Comparison of ENCODE assay signal across 8 cellular contexts in genomic region chr17:35947156-35947585, GRCh38. TPM values are rescaled to one million over a fixed set of nuclear protein-coding genes. Genes with fewer than 3 reads are reported as not detected.
DNase-seq lines count a peak whose midpoint lies in the region; ATAC-seq and TF ChIP-seq lines count a peak whose summit lies in the region.

No MANE protein-coding gene starts in this region.

- no peaks in the 10 kb centered on the region for H3F3A ChIP-seq in smooth muscle cell (ENCODE audit: low read depth)

- H3K4me1 ChIP-seq in left ventricle myocardium inferior, result no peaks in the 10 kb centered on the region
- H3K4me1 ChIP-seq in smooth muscle cell (ENCODE audit: low read depth), result no peaks in the 10 kb centered on the region

- no peaks in the 10 kb centered on the region for H3K9me3 ChIP-seq in left ventricle myocardium inferior (replicated peaks)
- H3K9me3 ChIP-seq in smooth muscle cell (replicated peaks; ENCODE audit: low read depth), result no peaks in the 10 kb centered on the region

- 40% methylated on average over 12 of the region's 12 CpGs for WGBS in smooth muscle cell (ENCODE audit: low lambda C conversion rate)

- H3K4me3 ChIP-seq in left ventricle myocardium inferior, result peak overlapping the region; percentile 25
- peak overlapping the region; percentile 21 for H3K4me3 ChIP-seq in smooth muscle cell

- H3K36me3 ChIP-seq in left ventricle myocardium inferior, result no peaks in the 10 kb centered on the region
- H3K36me3 ChIP-seq in smooth muscle cell (ENCODE audit: low read depth), result no peaks in the 10 kb centered on the region

- TF ChIP-seq CTCF in left ventricle myocardium inferior (IDR thresholded peaks at IDR 0.05; ENCODE audit: borderline replicate concordance), result peak; percentile 80
- TF ChIP-seq CTCF in smooth muscle cell (IDR thresholded peaks at IDR 0.05; ENCODE audit: borderline replicate concordance, insufficient read depth, poor library complexity, severe bottlenecking), result peak; percentile 69

- H4K20me1 ChIP-seq in smooth muscle cell (ENCODE audit: low read depth), result no peaks in the 10 kb centered on the region

- peak overlapping the region; percentile 67 for H3K4me2 ChIP-seq in smooth muscle cell

- no peak overlapping the region for H3K9ac ChIP-seq in smooth muscle cell (ENCODE audit: low read depth)

- H3K79me2 ChIP-seq in smooth muscle cell (ENCODE audit: low read depth), result no peaks in the 10 kb centered on the region

- no peak overlapping the region for H2AFZ ChIP-seq in smooth muscle cell (ENCODE audit: low read depth)

- no peak for ATAC-seq in GM21737 (IDR thresholded peaks at IDR 0.05; ENCODE audit: unreplicated experiment)
- ATAC-seq in GM21528 (IDR thresholded peaks at IDR 0.05; ENCODE audit: low FRiP score, unreplicated experiment), result no peak

- in situ Hi-C loops in KBM-7 (cut with MboI; ENCODE audit: low pct_unique_long_range_greater_than_20kb, low sequenced_read_pairs), result no loop called here

- DNase-seq in DMS114 treated with DMSO at 0.1 percent for 48 hours (lab: John Stamatoyannopoulos, UW; ENCODE audit: unreplicated experiment) (peak; percentile 67), KBM-7 (peak; percentile 84), RKO (ENCODE audit: low spot score) (peak; percentile 68), left ventricle myocardium inferior (no peak), smooth muscle cell (lab: John Stamatoyannopoulos, UW; ENCODE audit: unreplicated experiment) (no peak)
- DNase-seq in activated naive CD4-positive, alpha-beta T cell treated with Interleukin-2 at 50 U/mL for 16 hours, result peak; percentile 52

- H3K27me3 ChIP-seq in left ventricle myocardium inferior (ENCODE audit: low read depth), result peaks cover 28% of the 10 kb centered on the region
- no peaks in the 10 kb centered on the region for H3K27me3 ChIP-seq in smooth muscle cell (ENCODE audit: low read depth)

- intact Hi-C loops in left ventricle myocardium inferior (cut with micrococcal nuclease), result no loop called here

- H3K27ac ChIP-seq in left ventricle myocardium inferior (replicated peaks) (no peak overlapping the region), smooth muscle cell (ENCODE audit: low read depth) (no peak overlapping the region)

RNA-seq across cellular contexts. Expression of gene LYZL6, which starts 3.7 kb away (rescaled TPM):
- total RNA-seq in left ventricle myocardium inferior (not detected), smooth muscle cell (not detected in 2 replicates)
- polyA plus RNA-seq in smooth muscle cell, result not detected in 2 replicates

RNA-seq across cellular contexts. Expression of gene RDM1, which starts 16.6 kb away (rescaled TPM):
- total RNA-seq in left ventricle myocardium inferior (not detected), smooth muscle cell (1.5 TPM in 1 of 2 replicates, not detected in the other)
- polyA plus RNA-seq in smooth muscle cell, result 0.43 TPM in 1 of 2 replicates, not detected in the other

RNA-seq across cellular contexts. Expression of gene CCL16, which starts 34.1 kb away (rescaled TPM):
- total RNA-seq in left ventricle myocardium inferior (not detected), smooth muscle cell (not detected in 2 replicates)
- not detected in 2 replicates for polyA plus RNA-seq in smooth muscle cell

RNA-seq across cellular contexts. Expression of gene CCL14, which starts 39.4 kb away (rescaled TPM):
- total RNA-seq in left ventricle myocardium inferior (8.8 TPM), smooth muscle cell (not detected in 2 replicates)
- polyA plus RNA-seq in smooth muscle cell, result not detected in 2 replicates

RNA-seq across cellular contexts. Expression of gene CCL15, which starts 54.2 kb away (rescaled TPM):
- not detected for total RNA-seq in left ventricle myocardium inferior
- total RNA-seq in smooth muscle cell, result not detected in 2 replicates
- polyA plus RNA-seq in smooth muscle cell, result not detected in 2 replicates

Comparison
In these comparisons a context has a peak if more than half of its experiments do, and no peak if none do; other contexts are left out.
1. DNase-seq: peak in DMS114 treated with DMSO at 0.1 percent for 48 hours (single experiment), KBM-7 (single experiment), RKO (single experiment) and activated naive CD4-positive, alpha-beta T cell treated with Interleukin-2 at 50 U/mL for 16 hours (single experiment); none in left ventricle myocardium inferior (single experiment) and smooth muscle cell (single experiment).